In genomic region chr3:194312743-194313281, GRCh38 we compare ENCODE assay signal across 9 cellular contexts. TPM values are rescaled to one million over a fixed set of nuclear protein-coding genes. Genes with fewer than 3 reads are reported as not detected.
DNase-seq lines count a peak whose midpoint lies in the region; ATAC-seq and TF ChIP-seq lines count a peak whose summit lies in the region.
"Had no signal": no experiment of that assay in that cellular context is flagged by ENCODE, and none has a peak within 500 bp of the region (broad histone marks: within the 10 kb centered on the region; RNA-seq: fewer than 3 reads in every experiment).

No MANE protein-coding gene starts in this region.

- 26 to 48% (median 42%) methylated on average over 10 to 16 of the region's 16 CpGs for WGBS in spleen, 5 donors

- H3K4me3 Mint-ChIP-seq in GM23338, result no peak overlapping the region
- H3K4me3 Mint-ChIP-seq in progenitor cell of endocrine pancreas (ENCODE audit: low read depth), result no peak overlapping the region

- peaks cover 6% of the 10 kb centered on the region for H3K36me3 Mint-ChIP-seq in GM23338 (ENCODE audit: low read depth)
- no peaks in the 10 kb centered on the region for H3K36me3 Mint-ChIP-seq in progenitor cell of endocrine pancreas (ENCODE audit: insufficient read depth)
- H3K36me3 Mint-ChIP-seq: IgD-negative memory B cell had no signal

- TF ChIP-seq POLR2A in spleen (IDR thresholded peaks at IDR 0.05), result no peak

- H4K20me1 ChIP-seq in GM23338 (replicated peaks; ENCODE audit: insufficient read depth), result no peaks in the 10 kb centered on the region

- POLR2A ChIA-PET in RWPE1 (lab: Yijun Ruan, JAX; ENCODE audit: low non-redundant PET), result no interaction called here

- DNase-seq in GM23338 (ENCODE audit: low spot score) (peak; percentile 42), RWPE1 (ENCODE audit: low spot score) (no peak), cardiac muscle cell (ENCODE audit: low read depth in 1 of 2, low spot score in 1 of 2) (peak; percentile 42 to 78), spleen (peak; percentile 73), progenitor cell of endocrine pancreas (ENCODE audit: low spot score, unreplicated experiment) (no peak), middle frontal gyrus (ENCODE audit: extremely low spot score, low spot score) (no peak), amniotic stem cell (lab: John Stamatoyannopoulos, UW) (no peak)

- H3K9me3 ChIP-seq in cardiac muscle cell (ENCODE audit: low read depth) (no peaks in the 10 kb centered on the region), spleen (no peaks in the 10 kb centered on the region)

- no peak overlapping the region for H3K4me2 ChIP-seq in GM23338

- H3K9me2 ChIP-seq in GM23338 (ENCODE audit: insufficient read depth), result 0 out of 2 replicates have a peak, but pooled peaks cover 3% of the 10 kb centered on the region

- H3F3A ChIP-seq in GM23338 (replicated peaks; ENCODE audit: low read depth), result peaks cover 4% of the 10 kb centered on the region; the same call in 1 of the 2 replicates

- peak; percentile 4 for ATAC-seq in GM23338

- H3K4me1 ChIP-seq in GM23338 (ENCODE audit: insufficient read depth) (peaks cover 24% of the 10 kb centered on the region), cardiac muscle cell (ENCODE audit: low read depth) (peaks cover 29% of the 10 kb centered on the region), spleen (peaks cover 15 to 59% (median 37%) of the 10 kb centered on the region in 6 donors)

- CTCF ChIA-PET in RWPE1 (lab: Yijun Ruan, JAX), result interaction anchor here (0.9 to 1.6 kb wide), 2 partner anchors 128 to 532 kb away, joined by 3 to 5 read pairs; no protein-coding TSS in a partner anchor

- peaks cover 7% of the 10 kb centered on the region for H3K9me3 Mint-ChIP-seq in GM23338
- H3K9me3 Mint-ChIP-seq in progenitor cell of endocrine pancreas (ENCODE audit: low read depth), result peaks cover 4% of the 10 kb centered on the region

- H3K36me3 ChIP-seq in GM23338 (ENCODE audit: insufficient read depth) (no peaks in the 10 kb centered on the region), cardiac muscle cell (no peaks in the 10 kb centered on the region), spleen (no peaks in the 10 kb centered on the region)

- H3K27me3 ChIP-seq in GM23338 (ENCODE audit: insufficient read depth), result peaks cover 25% of the 10 kb centered on the region
- no peaks in the 10 kb centered on the region for H3K27me3 ChIP-seq in cardiac muscle cell
- peaks cover 0 to 66% (median 12%) of the 10 kb centered on the region in 7 donors for H3K27me3 ChIP-seq in spleen (replicated peaks in 1 of 7)

- TF ChIP-seq CTCF in GM23338 (conservative IDR thresholded peaks at IDR 0.05; ENCODE audit: low read depth in 2 of 2), result no peak
- no peak for TF ChIP-seq CTCF in RWPE1 (conservative IDR thresholded peaks at IDR 0.05; ENCODE audit: low read depth)
- TF ChIP-seq CTCF in cardiac muscle cell (IDR thresholded peaks at IDR 0.05; ENCODE audit: low read depth, low read length), result no peak
- no peak for TF ChIP-seq CTCF in spleen (IDR thresholded peaks at IDR 0.05 in 8 of 11, conservative IDR thresholded peaks at IDR 0.05 in 3 of 11)
- TF ChIP-seq CTCF in progenitor cell of endocrine pancreas (IDR thresholded peaks at IDR 0.05; ENCODE audit: unreplicated experiment), result no peak

- H3K79me2 ChIP-seq in GM23338 (replicated peaks; ENCODE audit: insufficient read depth), result no peaks in the 10 kb centered on the region

- H2AFZ ChIP-seq in GM23338, result peak overlapping the region; percentile 76

- H3K27ac Mint-ChIP-seq in GM23338 (no peak overlapping the region), progenitor cell of endocrine pancreas (no peak overlapping the region)
- H3K27ac Mint-ChIP-seq: IgD-negative memory B cell had no signal

- H3K4me1 Mint-ChIP-seq in GM23338, result peaks cover 34% of the 10 kb centered on the region
- H3K4me1 Mint-ChIP-seq in progenitor cell of endocrine pancreas (ENCODE audit: low read depth), result peaks cover 22% of the 10 kb centered on the region

- no peak overlapping the region for H3K4me3 ChIP-seq in GM23338
- H3K4me3 ChIP-seq in cardiac muscle cell, result no peak overlapping the region
- H3K4me3 ChIP-seq in spleen, result no peak overlapping the region

- H3K27ac ChIP-seq in GM23338 (ENCODE audit: low read depth) (no peak overlapping the region), RWPE1 (peak overlapping the region; percentile 80), cardiac muscle cell (no peak overlapping the region), spleen (no peak overlapping the region)

- intact Hi-C loops in spleen (cut with DNase I; ENCODE audit: low total_unique reads), result loop anchor here (5.0 kb wide), 1 partner anchor 526 kb away; no protein-coding TSS in a partner anchor

- peaks cover 31% of the 10 kb centered on the region for H3K27me3 Mint-ChIP-seq in GM23338 (ENCODE audit: insufficient read depth, low read depth, poor library complexity)
- peaks cover 14% of the 10 kb centered on the region for H3K27me3 Mint-ChIP-seq in progenitor cell of endocrine pancreas

TF ChIP-seq in GM23338, 12 proteins besides CTCF, POLR2A, EP300 and RAD21 (continues in another document):
- no peak for TF ChIP-seq EZH2 (IDR thresholded peaks at IDR 0.05; ENCODE audit: low read depth, unreplicated experiment)
- no peak for TF ChIP-seq JUNB (IDR thresholded peaks at IDR 0.05; ENCODE audit: unreplicated experiment)
- no peak for TF ChIP-seq ZNF331 (CRISPR knock-in tag; IDR thresholded peaks at IDR 0.05; ENCODE audit: low read depth)
- TF ChIP-seq ETS1 (IDR thresholded peaks at IDR 0.05), result no peak
- TF ChIP-seq ZNF114 (CRISPR knock-in tag; IDR thresholded peaks at IDR 0.05), result no peak
- TF ChIP-seq NANOG (IDR thresholded peaks at IDR 0.05; ENCODE audit: borderline replicate concordance), result no peak

RNA-seq across cellular contexts. Expression of gene CPN2, which starts 38.3 kb away (rescaled TPM):
- 0.14 TPM in 1 of 2 replicates, not detected in the other for total RNA-seq in GM23338 (2014; rRNA removed; shearing (Covaris generic))
- polyA plus RNA-seq in GM23338 (2016; fragmentation: Nextera tagmentation; extraction: Ambion mirVana) (0.10 TPM in 1 of 2 replicates, not detected in the other), cardiac muscle cell (0.88 and 1.3 TPM in 2 replicates), spleen (1 to 10 TPM; 1.0 to 1.7 (median 1.2) TPM)
- total RNA-seq in cardiac muscle cell (0.36 and 0.56 TPM in 2 replicates), spleen (1 to 10 TPM in 1 of 7 donors, under 1 TPM in 6; 0.26 to 4.4 (median 0.47) TPM), progenitor cell of endocrine pancreas (not detected in 2 replicates)
- total RNA-seq: pulmonary artery endothelial cell had no signal
- polyA plus RNA-seq: IgD-negative memory B cell had no signal

RNA-seq across cellular contexts. Expression of gene LRRC15, which starts 56.7 kb away (rescaled TPM):
- total RNA-seq in GM23338 (2014; rRNA removed; shearing (Covaris generic)), result 0.14 TPM in 1 of 2 replicates, not detected in the other
- polyA plus RNA-seq in GM23338 (2016; fragmentation: Nextera tagmentation; extraction: Ambion mirVana), result 0.05 TPM in 1 of 2 replicates, not detected in the other
- 0.06 TPM in 1 of 2 replicates, not detected in the other for total RNA-seq in cardiac muscle cell
- polyA plus RNA-seq in cardiac muscle cell, result 0.02 TPM in 1 of 2 replicates, not detected in the other
- total RNA-seq in spleen, result 1 to 10 TPM in 1 of 7 donors, under 1 TPM in 5, not detected in 1; 0.09 to 1.1 (median 0.40) TPM
- polyA plus RNA-seq in spleen, result under 1 TPM; 0.24 to 0.54 (median 0.35) TPM
- total RNA-seq in progenitor cell of endocrine pancreas, result not detected in 2 replicates
- total RNA-seq: pulmonary artery endothelial cell had no signal
- polyA plus RNA-seq: IgD-negative memory B cell had no signal

Comparison
In these comparisons a context has a peak if more than half of its experiments do, and no peak if none do; other contexts are left out.
1. DNase-seq: peak in GM23338 (single experiment), cardiac muscle cell (2 of 2) and spleen (single experiment); none in RWPE1 (single experiment), progenitor cell of endocrine pancreas (single experiment), middle frontal gyrus (single experiment) and amniotic stem cell (single experiment).